8 cellular contexts compared by ENCODE assay signal in the genomic region with DNA sequence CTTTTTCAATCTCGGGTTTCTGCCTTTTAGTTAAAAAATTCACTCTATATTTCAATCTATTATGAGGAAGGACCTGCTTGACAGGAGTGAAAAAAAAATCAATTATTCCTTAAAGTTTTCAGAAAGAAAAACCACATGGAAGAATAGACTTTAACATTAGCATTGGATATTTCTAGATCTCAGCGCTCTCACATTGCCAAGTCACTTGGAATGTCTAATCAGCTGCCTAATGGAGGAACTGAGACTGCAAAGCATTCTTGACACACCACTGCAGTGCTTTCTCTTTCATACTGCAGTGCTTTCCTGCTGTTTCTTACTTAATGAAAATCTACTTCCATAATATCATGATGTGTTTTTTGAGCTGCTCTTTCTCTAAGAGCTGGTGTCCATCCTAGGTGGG. TPM values are rescaled to one million over a fixed set of nuclear protein-coding genes. Genes with fewer than 3 reads are reported as not detected.
DNase-seq lines count a peak whose midpoint lies in the region; ATAC-seq, FAIRE-seq and TF ChIP-seq lines count a peak whose summit lies in the region.

No MANE protein-coding gene starts in this region.

- peak overlapping the region in 2 of 3 donors; percentile 3 to 17 for H3K9ac ChIP-seq in skeletal muscle tissue (ENCODE audit: low read depth in 1 of 3, low read length in 3 of 3)

- TF ChIP-seq CTCF in fibroblast of villous mesenchyme (IDR thresholded peaks at IDR 0.05; ENCODE audit: insufficient read depth, low read depth, low read length) = no peak

- no peak for TF ChIP-seq POLR2A in GM12891 (IDR thresholded peaks at IDR 0.05; ENCODE audit: low read depth, low read length)

- no peak for DNase-seq in GM12891 (ENCODE audit: insufficient read length, low spot score)
- peak; percentile 9 to 81 for DNase-seq in NOMO-1 (lab: John Stamatoyannopoulos, UW; ENCODE audit: unreplicated experiment in 2 of 2)
- peak; percentile 30 for DNase-seq in fibroblast of villous mesenchyme (ENCODE audit: low read depth)
- no peak for DNase-seq in stimulated activated CD4-positive, alpha-beta T cell treated with anti-CD3 and anti-CD28 coated beads, Interleukin-4, amount 100 ng/mL, for 4 hours
- no peak for DNase-seq in stimulated activated CD4-positive, alpha-beta T cell treated with anti-CD3 and anti-CD28 coated beads, Interleukin-15, amount 100 ng/mL, for 24 hours
- DNase-seq in activated CD4-positive, alpha-beta T cell treated with anti-CD3 and anti-CD28 coated beads, Interleukin-2, amount 50 U/mL, for 4 hours = no peak

- peak; percentile 46 for ATAC-seq in GM21737 (IDR thresholded peaks at IDR 0.05; ENCODE audit: unreplicated experiment)

- H3K27me3 ChIP-seq in skeletal muscle tissue (ENCODE audit: control insufficient read depth in 3 of 3, insufficient read depth in 3 of 3, low read length in 3 of 3) = no peaks in the 10 kb centered on the region

- no peaks in the 10 kb centered on the region for H3K36me3 ChIP-seq in skeletal muscle tissue (ENCODE audit: control insufficient read depth in 3 of 3, insufficient read depth in 3 of 3, low read length in 3 of 3)

- peak overlapping the region; percentile 57 for H3K27ac ChIP-seq in skeletal muscle tissue (ENCODE audit: low read depth, low read length)

- FAIRE-seq in GM12891 (lab: Jason Lieb, UNC) = peak; percentile 74

- peaks cover 3 to 7% (median 5%) of the 10 kb centered on the region in 3 donors for H3K4me1 ChIP-seq in skeletal muscle tissue (ENCODE audit: control insufficient read depth in 3 of 3, insufficient read depth in 3 of 3, low read length in 3 of 3)

- no peaks in the 10 kb centered on the region for H3K9me3 ChIP-seq in skeletal muscle tissue (ENCODE audit: control insufficient read depth in 3 of 3, low read length in 3 of 3)

- no peak overlapping the region for H3K4me3 ChIP-seq in fibroblast of villous mesenchyme (ENCODE audit: low read depth, low read length)
- peak overlapping the region in 1 of 3 donors; percentile 30 for H3K4me3 ChIP-seq in skeletal muscle tissue (ENCODE audit: low read length in 3 of 3)

TF ChIP-seq in GM12891, 5 proteins besides CTCF, POLR2A, EP300 and RAD21:
- TF ChIP-seq POU2F2 (IDR thresholded peaks at IDR 0.05; ENCODE audit: low read depth, low read length) (no peak), SPI1 (IDR thresholded peaks at IDR 0.05; ENCODE audit: low read depth, low read length) (peak; percentile 93), TAF1 (IDR thresholded peaks at IDR 0.05; ENCODE audit: low read depth, low read length) (no peak), POLR2AphosphoS5 (IDR thresholded peaks at IDR 0.05; ENCODE audit: low read depth, low read length) (no peak), PAX5 (IDR thresholded peaks at IDR 0.05; ENCODE audit: insufficient read depth, low read length, severe bottlenecking) (no peak)

RNA-seq across cellular contexts. Expression of a gene that starts 20.4 kb away (rescaled TPM):
- 107 TPM for polyA plus RNA-seq in GM12891 (2012; ENCODE audit: low read depth, missing spikeins)
- total RNA-seq in fibroblast of villous mesenchyme = 38.0 and 49.7 TPM in 2 replicates
- total RNA-seq in skeletal muscle tissue = 32.9 TPM

RNA-seq across cellular contexts. Expression of a gene that starts 57.0 kb away (rescaled TPM):
- polyA plus RNA-seq in GM12891 (2012; ENCODE audit: low read depth, missing spikeins) = 8.6 TPM
- total RNA-seq in fibroblast of villous mesenchyme (3.2 and 4.7 TPM in 2 replicates), skeletal muscle tissue (6.3 TPM)

Comparison
In these comparisons a context has a peak if more than half of its experiments do, and no peak if none do; other contexts are left out.
1. DNase-seq: peak in NOMO-1 (2 of 2) and fibroblast of villous mesenchyme (single experiment); none in GM12891 (single experiment), stimulated activated CD4-positive, alpha-beta T cell treated with anti-CD3 and anti-CD28 coated beads, Interleukin-4, amount 100 ng/mL, for 4 hours (0 of 2), stimulated activated CD4-positive, alpha-beta T cell treated with anti-CD3 and anti-CD28 coated beads, Interleukin-15, amount 100 ng/mL, for 24 hours (single experiment) and activated CD4-positive, alpha-beta T cell treated with anti-CD3 and anti-CD28 coated beads, Interleukin-2, amount 50 U/mL, for 4 hours (0 of 2).